ENCODE assay signal across 2 cellular contexts in the genomic region with DNA sequence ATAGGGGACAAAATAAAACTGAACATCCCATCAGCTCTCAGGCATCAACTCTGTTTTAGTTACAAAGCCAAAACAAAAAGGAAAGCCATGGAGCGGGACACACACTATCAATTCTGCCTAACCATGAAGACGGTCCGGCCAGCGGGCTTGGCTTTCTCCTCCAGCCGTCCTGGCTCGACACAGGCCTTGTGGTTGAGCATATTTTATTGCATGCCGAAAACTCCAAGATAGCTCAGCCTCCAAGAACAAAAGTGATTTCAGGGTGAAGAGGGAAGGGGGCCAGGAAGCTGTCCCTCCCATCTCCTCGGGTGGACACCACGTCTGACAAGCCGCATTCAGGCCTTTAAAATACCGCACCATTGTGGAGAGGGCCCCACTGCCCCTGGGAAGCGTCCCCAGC.
TF ChIP-seq lines count a peak whose summit lies in the region.

No MANE protein-coding gene starts in this region.

TF ChIP-seq in GM23338, 12 proteins besides CTCF, POLR2A, EP300 and RAD21 (continues in another document):
- TF ChIP-seq, protein P1, sequence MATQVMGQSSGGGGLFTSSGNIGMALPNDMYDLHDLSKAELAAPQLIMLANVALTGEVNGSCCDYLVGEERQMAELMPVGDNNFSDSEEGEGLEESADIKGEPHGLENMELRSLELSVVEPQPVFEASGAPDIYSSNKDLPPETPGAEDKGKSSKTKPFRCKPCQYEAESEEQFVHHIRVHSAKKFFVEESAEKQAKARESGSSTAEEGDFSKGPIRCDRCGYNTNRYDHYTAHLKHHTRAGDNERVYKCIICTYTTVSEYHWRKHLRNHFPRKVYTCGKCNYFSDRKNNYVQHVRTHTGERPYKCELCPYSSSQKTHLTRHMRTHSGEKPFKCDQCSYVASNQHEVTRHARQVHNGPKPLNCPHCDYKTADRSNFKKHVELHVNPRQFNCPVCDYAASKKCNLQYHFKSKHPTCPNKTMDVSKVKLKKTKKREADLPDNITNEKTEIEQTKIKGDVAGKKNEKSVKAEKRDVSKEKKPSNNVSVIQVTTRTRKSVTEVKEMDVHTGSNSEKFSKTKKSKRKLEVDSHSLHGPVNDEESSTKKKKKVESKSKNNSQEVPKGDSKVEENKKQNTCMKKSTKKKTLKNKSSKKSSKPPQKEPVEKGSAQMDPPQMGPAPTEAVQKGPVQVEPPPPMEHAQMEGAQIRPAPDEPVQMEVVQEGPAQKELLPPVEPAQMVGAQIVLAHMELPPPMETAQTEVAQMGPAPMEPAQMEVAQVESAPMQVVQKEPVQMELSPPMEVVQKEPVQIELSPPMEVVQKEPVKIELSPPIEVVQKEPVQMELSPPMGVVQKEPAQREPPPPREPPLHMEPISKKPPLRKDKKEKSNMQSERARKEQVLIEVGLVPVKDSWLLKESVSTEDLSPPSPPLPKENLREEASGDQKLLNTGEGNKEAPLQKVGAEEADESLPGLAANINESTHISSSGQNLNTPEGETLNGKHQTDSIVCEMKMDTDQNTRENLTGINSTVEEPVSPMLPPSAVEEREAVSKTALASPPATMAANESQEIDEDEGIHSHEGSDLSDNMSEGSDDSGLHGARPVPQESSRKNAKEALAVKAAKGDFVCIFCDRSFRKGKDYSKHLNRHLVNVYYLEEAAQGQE (IDR thresholded peaks at IDR 0.05; ENCODE audit: unreplicated experiment): no peak
- TF ChIP-seq, protein P2, sequence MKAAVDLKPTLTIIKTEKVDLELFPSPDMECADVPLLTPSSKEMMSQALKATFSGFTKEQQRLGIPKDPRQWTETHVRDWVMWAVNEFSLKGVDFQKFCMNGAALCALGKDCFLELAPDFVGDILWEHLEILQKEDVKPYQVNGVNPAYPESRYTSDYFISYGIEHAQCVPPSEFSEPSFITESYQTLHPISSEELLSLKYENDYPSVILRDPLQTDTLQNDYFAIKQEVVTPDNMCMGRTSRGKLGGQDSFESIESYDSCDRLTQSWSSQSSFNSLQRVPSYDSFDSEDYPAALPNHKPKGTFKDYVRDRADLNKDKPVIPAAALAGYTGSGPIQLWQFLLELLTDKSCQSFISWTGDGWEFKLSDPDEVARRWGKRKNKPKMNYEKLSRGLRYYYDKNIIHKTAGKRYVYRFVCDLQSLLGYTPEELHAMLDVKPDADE (IDR thresholded peaks at IDR 0.05): no peak
- TF ChIP-seq NANOG (IDR thresholded peaks at IDR 0.05; ENCODE audit: borderline replicate concordance) (no peak), EZH2phosphoT487 (IDR thresholded peaks at IDR 0.05; ENCODE audit: unreplicated experiment) (no peak), POLR2AphosphoS5 (IDR thresholded peaks at IDR 0.05; ENCODE audit: low read depth) (no peak), EZH2 (IDR thresholded peaks at IDR 0.05; ENCODE audit: low read depth, unreplicated experiment) (no peak), CREB1 (CRISPR knock-in tag; IDR thresholded peaks at IDR 0.05; ENCODE audit: low read depth) (no peak), STAT1 (IDR thresholded peaks at IDR 0.05; ENCODE audit: unreplicated experiment) (no peak), ZNF114 (CRISPR knock-in tag; IDR thresholded peaks at IDR 0.05) (no peak)
- TF ChIP-seq, protein P3, sequence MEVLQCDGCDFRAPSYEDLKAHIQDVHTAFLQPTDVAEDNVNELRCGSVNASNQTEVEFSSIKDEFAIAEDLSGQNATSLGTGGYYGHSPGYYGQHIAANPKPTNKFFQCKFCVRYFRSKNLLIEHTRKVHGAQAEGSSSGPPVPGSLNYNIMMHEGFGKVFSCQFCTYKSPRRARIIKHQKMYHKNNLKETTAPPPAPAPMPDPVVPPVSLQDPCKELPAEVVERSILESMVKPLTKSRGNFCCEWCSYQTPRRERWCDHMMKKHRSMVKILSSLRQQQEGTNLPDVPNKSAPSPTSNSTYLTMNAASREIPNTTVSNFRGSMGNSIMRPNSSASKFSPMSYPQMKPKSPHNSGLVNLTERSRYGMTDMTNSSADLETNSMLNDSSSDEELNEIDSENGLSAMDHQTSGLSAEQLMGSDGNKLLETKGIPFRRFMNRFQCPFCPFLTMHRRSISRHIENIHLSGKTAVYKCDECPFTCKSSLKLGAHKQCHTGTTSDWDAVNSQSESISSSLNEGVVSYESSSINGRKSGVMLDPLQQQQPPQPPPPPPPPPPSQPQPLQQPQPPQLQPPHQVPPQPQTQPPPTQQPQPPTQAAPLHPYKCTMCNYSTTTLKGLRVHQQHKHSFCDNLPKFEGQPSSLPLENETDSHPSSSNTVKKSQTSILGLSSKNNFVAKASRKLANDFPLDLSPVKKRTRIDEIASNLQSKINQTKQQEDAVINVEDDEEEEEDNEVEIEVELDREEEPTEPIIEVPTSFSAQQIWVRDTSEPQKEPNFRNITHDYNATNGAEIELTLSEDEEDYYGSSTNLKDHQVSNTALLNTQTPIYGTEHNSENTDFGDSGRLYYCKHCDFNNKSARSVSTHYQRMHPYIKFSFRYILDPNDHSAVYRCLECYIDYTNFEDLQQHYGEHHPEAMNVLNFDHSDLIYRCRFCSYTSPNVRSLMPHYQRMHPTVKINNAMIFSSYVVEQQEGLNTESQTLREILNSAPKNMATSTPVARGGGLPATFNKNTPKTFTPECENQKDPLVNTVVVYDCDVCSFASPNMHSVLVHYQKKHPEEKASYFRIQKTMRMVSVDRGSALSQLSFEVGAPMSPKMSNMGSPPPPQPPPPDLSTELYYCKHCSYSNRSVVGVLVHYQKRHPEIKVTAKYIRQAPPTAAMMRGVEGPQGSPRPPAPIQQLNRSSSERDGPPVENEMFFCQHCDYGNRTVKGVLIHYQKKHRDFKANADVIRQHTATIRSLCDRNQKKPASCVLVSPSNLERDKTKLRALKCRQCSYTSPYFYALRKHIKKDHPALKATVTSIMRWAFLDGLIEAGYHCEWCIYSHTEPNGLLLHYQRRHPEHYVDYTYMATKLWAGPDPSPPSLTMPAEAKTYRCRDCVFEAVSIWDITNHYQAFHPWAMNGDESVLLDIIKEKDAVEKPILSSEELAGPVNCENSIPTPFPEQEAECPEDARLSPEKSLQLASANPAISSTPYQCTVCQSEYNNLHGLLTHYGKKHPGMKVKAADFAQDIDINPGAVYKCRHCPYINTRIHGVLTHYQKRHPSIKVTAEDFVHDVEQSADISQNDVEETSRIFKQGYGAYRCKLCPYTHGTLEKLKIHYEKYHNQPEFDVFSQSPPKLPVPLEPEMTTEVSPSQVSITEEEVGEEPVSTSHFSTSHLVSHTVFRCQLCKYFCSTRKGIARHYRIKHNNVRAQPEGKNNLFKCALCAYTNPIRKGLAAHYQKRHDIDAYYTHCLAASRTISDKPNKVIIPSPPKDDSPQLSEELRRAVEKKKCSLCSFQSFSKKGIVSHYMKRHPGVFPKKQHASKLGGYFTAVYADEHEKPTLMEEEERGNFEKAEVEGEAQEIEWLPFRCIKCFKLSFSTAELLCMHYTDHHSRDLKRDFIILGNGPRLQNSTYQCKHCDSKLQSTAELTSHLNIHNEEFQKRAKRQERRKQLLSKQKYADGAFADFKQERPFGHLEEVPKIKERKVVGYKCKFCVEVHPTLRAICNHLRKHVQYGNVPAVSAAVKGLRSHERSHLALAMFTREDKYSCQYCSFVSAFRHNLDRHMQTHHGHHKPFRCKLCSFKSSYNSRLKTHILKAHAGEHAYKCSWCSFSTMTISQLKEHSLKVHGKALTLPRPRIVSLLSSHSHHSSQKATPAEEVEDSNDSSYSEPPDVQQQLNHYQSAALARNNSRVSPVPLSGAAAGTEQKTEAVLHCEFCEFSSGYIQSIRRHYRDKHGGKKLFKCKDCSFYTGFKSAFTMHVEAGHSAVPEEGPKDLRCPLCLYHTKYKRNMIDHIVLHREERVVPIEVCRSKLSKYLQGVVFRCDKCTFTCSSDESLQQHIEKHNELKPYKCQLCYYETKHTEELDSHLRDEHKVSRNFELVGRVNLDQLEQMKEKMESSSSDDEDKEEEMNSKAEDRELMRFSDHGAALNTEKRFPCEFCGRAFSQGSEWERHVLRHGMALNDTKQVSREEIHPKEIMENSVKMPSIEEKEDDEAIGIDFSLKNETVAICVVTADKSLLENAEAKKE (CRISPR knock-in tag; IDR thresholded peaks at IDR 0.05): no peak

TF ChIP-seq in H1, 55 proteins besides CTCF, POLR2A, EP300 and RAD21:
- TF ChIP-seq KDM5A (IDR thresholded peaks at IDR 0.05; ENCODE audit: low read length) (no peak), NRF1 (IDR thresholded peaks at IDR 0.05; ENCODE audit: low read depth, low read length) (no peak), NANOG (IDR thresholded peaks at IDR 0.05; ENCODE audit: insufficient read depth, low read depth, low read length, poor library complexity, severe bottlenecking) (no peak), POU5F1 (IDR thresholded peaks at IDR 0.05; ENCODE audit: low read depth, low read length) (no peak), GTF2F1 (IDR thresholded peaks at IDR 0.05; ENCODE audit: borderline replicate concordance, low read depth, low read length) (no peak), CHD2 (IDR thresholded peaks at IDR 0.05; ENCODE audit: low read length) (no peak)
